Comparison of ENCODE assay signal across 12 cellular contexts in genomic region chr3:141442421-141442820, GRCh38. TPM values are rescaled to one million over a fixed set of nuclear protein-coding genes. Genes with fewer than 3 reads are reported as not detected.
DNase-seq lines count a peak whose midpoint lies in the region; ATAC-seq and TF ChIP-seq lines count a peak whose summit lies in the region.
"Had no signal": no experiment of that assay in that cellular context is flagged by ENCODE, and none has a peak within 500 bp of the region (broad histone marks: within the 10 kb centered on the region; RNA-seq: fewer than 3 reads in every experiment).

No MANE protein-coding gene starts in this region.

- H3K9me3 ChIP-seq in ascending aorta = no peaks in the 10 kb centered on the region
- no peaks in the 10 kb centered on the region for H3K9me3 ChIP-seq in left ventricle myocardium inferior (replicated peaks)
- no peaks in the 10 kb centered on the region for H3K9me3 ChIP-seq in gastrocnemius medialis

- no peaks in the 10 kb centered on the region for H3K27me3 ChIP-seq in ascending aorta
- no peaks in the 10 kb centered on the region for H3K27me3 ChIP-seq in left ventricle myocardium inferior (ENCODE audit: low read depth)
- no peaks in the 10 kb centered on the region for H3K27me3 ChIP-seq in gastrocnemius medialis

- intact Hi-C loops in ascending aorta (cut with DNase I) = loop anchor here (2.0 kb wide), 1 partner anchor 74 kb away; the partner anchor contains the start of gene ZBTB38
- intact Hi-C loops in left ventricle myocardium inferior (cut with micrococcal nuclease) = loop anchor here (5.0 kb wide), 1 partner anchor 35 kb away; no protein-coding TSS in a partner anchor
- intact Hi-C loops in gastrocnemius medialis (cut with DNase I; ENCODE audit: low total_unique reads) = loop anchor here (5.0 kb wide), 1 partner anchor 40 kb away; no protein-coding TSS in a partner anchor

- ATAC-seq in gastrocnemius medialis (no peak), GM21526 (IDR thresholded peaks at IDR 0.05; ENCODE audit: low FRiP score, unreplicated experiment) (no peak), HG03432 (IDR thresholded peaks at IDR 0.05; ENCODE audit: unreplicated experiment) (no peak)

- H3K4me1 ChIP-seq in ascending aorta = peaks cover 0 to 21% of the 10 kb centered on the region in 2 donors
- peaks cover 87% of the 10 kb centered on the region for H3K4me1 ChIP-seq in left ventricle myocardium inferior
- peaks cover 19 to 28% of the 10 kb centered on the region in 2 donors for H3K4me1 ChIP-seq in gastrocnemius medialis

- no peak for TF ChIP-seq POLR2A in gastrocnemius medialis (IDR thresholded peaks at IDR 0.05)

- in situ Hi-C loops in gastrocnemius medialis (cut with MboI; ENCODE audit: low sequenced_read_pairs in 4 of 4) = no loop called here

- H3K4me3 ChIP-seq in ascending aorta (peak overlapping the region in 1 of 2 donors; percentile 38), left ventricle myocardium inferior (peak overlapping the region; percentile 21), gastrocnemius medialis (no peak overlapping the region)

- DNase-seq in DMS53 (lab: John Stamatoyannopoulos, UW) = peak; percentile 79
- no peak for DNase-seq in ascending aorta (ENCODE audit: low spot score in 2 of 2)
- DNase-seq in left ventricle myocardium inferior = no peak
- DNase-seq in gastrocnemius medialis = no peak
- no peak for DNase-seq in NCI-H82 treated with DMSO at 0.1 percent for 48 hours (lab: John Stamatoyannopoulos, UW; ENCODE audit: unreplicated experiment)
- no peak for DNase-seq in stimulated activated naive CD4-positive, alpha-beta T cell (lab: John Stamatoyannopoulos, UW)
- DNase-seq: NCI-H1436; nephron progenitor cell; stimulated activated CD4-positive, alpha-beta T cell treated with anti-CD3 and anti-CD28 coated beads, Interleukin-15, amount 100 ng/mL, for 24 hours; stimulated activated CD8-positive, alpha-beta memory T cell treated with anti-CD3 and anti-CD28 coated beads, Interleukin-4, amount 100 ng/mL, for 48 hours had no signal

- TF ChIP-seq CTCF in ascending aorta (IDR thresholded peaks at IDR 0.05) (no peak), left ventricle myocardium inferior (IDR thresholded peaks at IDR 0.05; ENCODE audit: borderline replicate concordance) (no peak), gastrocnemius medialis (IDR thresholded peaks at IDR 0.05 in 4 of 5, conservative IDR thresholded peaks at IDR 0.05 in 1 of 5) (no peak)

- H3K27ac ChIP-seq in ascending aorta = peak overlapping the region; percentile 72 to 80
- H3K27ac ChIP-seq in left ventricle myocardium inferior (replicated peaks) = peak overlapping the region; percentile 88
- peak overlapping the region; percentile 60 to 79 (median 67) for H3K27ac ChIP-seq in gastrocnemius medialis

- H3K36me3 ChIP-seq in ascending aorta = peaks cover 24 to 47% of the 10 kb centered on the region in 2 donors
- H3K36me3 ChIP-seq in left ventricle myocardium inferior = peaks cover 58% of the 10 kb centered on the region
- peaks cover 0 to 52% of the 10 kb centered on the region in 2 donors for H3K36me3 ChIP-seq in gastrocnemius medialis

RNA-seq across cellular contexts. Expression of gene RASA2, which starts 44.4 kb away (rescaled TPM):
- total RNA-seq in ascending aorta (7.7 TPM), left ventricle myocardium inferior (4.3 TPM), gastrocnemius medialis (10 to 100 TPM in 1 of 4 donors, 1 to 10 TPM in 3; 1.9 to 10.6 (median 4.5) TPM)
